In the genomic region with DNA sequence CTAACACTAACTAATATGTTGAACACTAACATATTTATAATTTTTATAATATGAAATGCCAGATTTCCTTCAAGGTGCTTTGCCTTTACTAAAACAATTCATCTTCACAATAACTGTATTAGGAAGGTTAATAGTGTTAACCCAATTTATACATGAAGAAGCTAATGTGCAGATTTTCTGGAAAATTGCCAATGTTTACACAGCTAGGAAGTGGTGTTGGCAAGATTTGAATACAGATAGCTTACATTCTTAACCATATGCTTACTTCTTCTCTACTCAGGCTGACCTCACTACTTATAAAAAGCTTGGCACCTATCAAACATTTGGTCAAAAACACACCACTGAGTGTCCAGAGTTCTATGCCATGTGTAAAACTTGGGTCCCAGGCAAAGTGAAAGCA, we compare ENCODE assay signal across 17 cellular contexts.
DNase-seq lines count a peak whose midpoint lies in the region; TF ChIP-seq lines count a peak whose summit lies in the region.
"Had no signal": no experiment of that assay in that cellular context is flagged by ENCODE, and none has a peak within 500 bp of the region (broad histone marks: within the 10 kb centered on the region; RNA-seq: fewer than 3 reads in every experiment).

No MANE protein-coding gene starts in this region.

- no peak for TF ChIP-seq CTCF in A673 (conservative IDR thresholded peaks at IDR 0.05; ENCODE audit: low read depth, low read length)
- no peak for TF ChIP-seq CTCF in type B pancreatic cell (conservative IDR thresholded peaks at IDR 0.05)

- H3K27me3 ChIP-seq in A673 (replicated peaks; ENCODE audit: insufficient read depth, low read depth, low read length, poor library complexity): no peaks in the 10 kb centered on the region
- H3K27me3 ChIP-seq: Peyer's patch had no signal

- H3K36me3 Mint-ChIP-seq in type B pancreatic cell: no peaks in the 10 kb centered on the region
- H3K36me3 Mint-ChIP-seq: CD14-positive monocyte, IgD-negative memory B cell had no signal

- H3K27me3 Mint-ChIP-seq in type B pancreatic cell: no peaks in the 10 kb centered on the region
- H3K27me3 Mint-ChIP-seq: IgD-negative memory B cell had no signal

- H3K27ac ChIP-seq in A673 (ENCODE audit: low read depth, low read length, poor library complexity, severe bottlenecking): no peak overlapping the region
- H3K27ac ChIP-seq: 22Rv1, Peyer's patch had no signal

- intact Hi-C loops in A673 (cut with micrococcal nuclease; ENCODE audit: unreplicated experiment): loop anchor here (5.0 kb wide), 1 partner anchor 105 kb away; no protein-coding TSS in a partner anchor

- no TSS peak for BruUV-seq in A673 (replicated peaks; lab: Mats Ljungman, UMichigan)

- H3K4me3 Mint-ChIP-seq in type B pancreatic cell: no peak overlapping the region
- H3K4me3 Mint-ChIP-seq: CD14-positive monocyte, IgD-negative memory B cell had no signal

- no peaks in the 10 kb centered on the region for H3K4me1 Mint-ChIP-seq in type B pancreatic cell (ENCODE audit: unreplicated experiment)
- H3K4me1 Mint-ChIP-seq: CD14-positive monocyte, IgD-negative memory B cell had no signal

- H3K4me1 ChIP-seq in A673 (ENCODE audit: insufficient read depth, low read length, poor library complexity, severe bottlenecking): peaks cover 35% of the 10 kb centered on the region
- H3K4me1 ChIP-seq: Peyer's patch had no signal

- no peak overlapping the region for H3K27ac Mint-ChIP-seq in type B pancreatic cell
- H3K27ac Mint-ChIP-seq: CD14-positive monocyte, IgD-negative memory B cell had no signal

- H3K9me3 ChIP-seq in A673 (ENCODE audit: low read depth, low read length, poor library complexity, severe bottlenecking): no peaks in the 10 kb centered on the region
- H3K9me3 ChIP-seq: Peyer's patch had no signal

- H3K9me3 Mint-ChIP-seq in type B pancreatic cell: no peaks in the 10 kb centered on the region

- DNase-seq in DMS 273 (lab: John Stamatoyannopoulos, UW; ENCODE audit: unreplicated experiment): peak; percentile 4
- DNase-seq in DMS 273 treated with DMSO at 0.1 percent for 48 hours (lab: John Stamatoyannopoulos, UW): no peak
- DNase-seq in A673 (ENCODE audit: low spot score): peak; percentile 55
- peak; percentile 62 for DNase-seq in NCI-H1105 (lab: John Stamatoyannopoulos, UW)
- DNase-seq in NCI-H82 (lab: John Stamatoyannopoulos, UW): peak; percentile 79
- no peak for DNase-seq in stimulated activated CD4-positive, alpha-beta T cell treated with anti-CD3 and anti-CD28 coated beads, Interleukin-2, amount 100 ng/mL, for 24 hours
- DNase-seq in type B pancreatic cell (ENCODE audit: extremely low spot score, unreplicated experiment): no peak
- DNase-seq in GOT3 (lab: John Stamatoyannopoulos, UW): no peak
- DNase-seq: HCEC 1CT, Kasumi-1, MM.1S, NCI-H1694 treated with DMSO at 0.1 percent for 48 hours, NCI-H2107, Peyer's patch had no signal

- POLR2A ChIA-PET in A673 (lab: Charles Lee; ENCODE audit: low non-redundant PET): no interaction called here

- CTCF ChIA-PET in A673 (lab: Charles Lee): interaction anchor here (0.5 kb wide), 1 partner anchor 296 kb away, joined by 3 read pairs; no protein-coding TSS in a partner anchor

- no peaks in the 10 kb centered on the region for H3K36me3 ChIP-seq in A673 (ENCODE audit: insufficient read depth, low read length, poor library complexity, severe bottlenecking)
- H3K36me3 ChIP-seq: Peyer's patch had no signal

- H3K4me3 ChIP-seq in A673 (ENCODE audit: low read depth, low read length, poor library complexity, severe bottlenecking): no peak overlapping the region
- H3K4me3 ChIP-seq: Peyer's patch had no signal

Comparison
In these comparisons a context has a peak if more than half of its experiments do, and no peak if none do; other contexts are left out.
1. DNase-seq: peak in DMS 273 (single experiment), A673 (single experiment), NCI-H1105 (single experiment) and NCI-H82 (single experiment); none in DMS 273 treated with DMSO at 0.1 percent for 48 hours (single experiment), stimulated activated CD4-positive, alpha-beta T cell treated with anti-CD3 and anti-CD28 coated beads, Interleukin-2, amount 100 ng/mL, for 24 hours (0 of 2), type B pancreatic cell (single experiment) and GOT3 (single experiment).